Comparison of ENCODE assay signal across 10 cellular contexts in genomic region chr10:123140164-123140982, GRCh38. TPM values are rescaled to one million over a fixed set of nuclear protein-coding genes. Genes with fewer than 3 reads are reported as not detected.
A peak's percentile ranks its signal among the peaks of the same experiment; 100 is the strongest.
DNase-seq lines count a peak whose midpoint lies in the region; ATAC-seq and TF ChIP-seq lines count a peak whose summit lies in the region.
"Had no signal": no experiment of that assay in that cellular context is flagged by ENCODE, and none has a peak within 500 bp of the region (broad histone marks: within the 10 kb centered on the region; RNA-seq: fewer than 3 reads in every experiment).

No MANE protein-coding gene starts in this region.

- H3K4me1 Mint-ChIP-seq in CD4-positive, CD25-positive, alpha-beta regulatory T cell, result peaks cover 16 to 73% (median 43%) of the 10 kb centered on the region in 4 donors

- H3K9me3 Mint-ChIP-seq in CD4-positive, CD25-positive, alpha-beta regulatory T cell, result peaks cover 0 to 11% (median 0%) of the 10 kb centered on the region in 7 donors

- H3K27ac ChIP-seq in CD4-positive, CD25-positive, alpha-beta regulatory T cell (ENCODE audit: insufficient read depth, low read length, poor library complexity, severe bottlenecking), result no peak overlapping the region
- H3K27ac ChIP-seq in WERI-Rb-1 (no peak overlapping the region), adrenal gland (no peak overlapping the region), gastroesophageal sphincter (no peak overlapping the region)

- peaks cover 42% of the 10 kb centered on the region for H3K27me3 ChIP-seq in CD4-positive, CD25-positive, alpha-beta regulatory T cell (ENCODE audit: control insufficient read depth, insufficient read depth, low read length)
- H3K27me3 ChIP-seq in WERI-Rb-1 (ENCODE audit: insufficient read depth, low read depth, severe bottlenecking), result peaks cover 99% of the 10 kb centered on the region
- peaks cover 98% of the 10 kb centered on the region for H3K27me3 ChIP-seq in adrenal gland
- peaks cover 100% of the 10 kb centered on the region for H3K27me3 ChIP-seq in gastroesophageal sphincter

- peak overlapping the region in 1 of 3 donors; percentile 71 for H3K27ac Mint-ChIP-seq in CD4-positive, CD25-positive, alpha-beta regulatory T cell

- intact Hi-C loops in adrenal gland (cut with DNase I), result no loop called here

- no peaks in the 10 kb centered on the region for H3K36me3 Mint-ChIP-seq in CD4-positive, CD25-positive, alpha-beta regulatory T cell

- TF ChIP-seq CTCF in GM12865 (IDR thresholded peaks at IDR 0.05; ENCODE audit: insufficient read depth, low read depth, low read length, missing control alignments) (peak; percentile 4), WERI-Rb-1 (IDR thresholded peaks at IDR 0.05; ENCODE audit: low read depth, low read length) (peak; percentile 53; the same call in 1 of the 2 replicates), adrenal gland (IDR thresholded peaks at IDR 0.05) (no peak), gastroesophageal sphincter (IDR thresholded peaks at IDR 0.05) (no peak)

- peaks cover 69% of the 10 kb centered on the region for H3K4me1 ChIP-seq in CD4-positive, CD25-positive, alpha-beta regulatory T cell (ENCODE audit: control insufficient read depth, insufficient read depth, low read length, poor library complexity, severe bottlenecking)
- peaks cover 16 to 27% of the 10 kb centered on the region in 2 donors for H3K4me1 ChIP-seq in adrenal gland (replicated peaks in 1 of 2)
- H3K4me1 ChIP-seq in gastroesophageal sphincter, result peaks cover 0 to 66% (median 29%) of the 10 kb centered on the region in 3 donors

- 6 to 10% (median 7%) methylated on average over 11 to 43 of the region's 43 CpGs for WGBS in adrenal gland, 4 donors
- 4% methylated on average over 13 to 16 of the region's 43 CpGs for WGBS in gastroesophageal sphincter (ENCODE audit: low coverage in 1 of 2), 2 donors

- H3K4me3 Mint-ChIP-seq in CD4-positive, CD25-positive, alpha-beta regulatory T cell, result peak overlapping the region; percentile 52 to 83 (median 74)

- no peaks in the 10 kb centered on the region for H3K9me3 ChIP-seq in CD4-positive, CD25-positive, alpha-beta regulatory T cell (ENCODE audit: control insufficient read depth in 2 of 2, low read length in 2 of 2)
- H3K9me3 ChIP-seq in WERI-Rb-1 (ENCODE audit: severe bottlenecking), result no peaks in the 10 kb centered on the region
- no peaks in the 10 kb centered on the region for H3K9me3 ChIP-seq in adrenal gland (replicated peaks in 1 of 3)
- no peaks in the 10 kb centered on the region for H3K9me3 ChIP-seq in gastroesophageal sphincter

- peak in 2 of 3 donors; percentile 24 to 37 for DNase-seq in CD4-positive, CD25-positive, alpha-beta regulatory T cell
- DNase-seq in GM12865 (ENCODE audit: low read depth) (no peak), WERI-Rb-1 (no peak), islet precursor cell (peak; percentile 64), adrenal gland (no peak), GM19240 (ENCODE audit: insufficient read length, low spot score) (no peak)
- DNase-seq: substantia nigra had no signal

- TF ChIP-seq POLR2A in adrenal gland (IDR thresholded peaks at IDR 0.05), result no peak
- no peak for TF ChIP-seq POLR2A in gastroesophageal sphincter (IDR thresholded peaks at IDR 0.05)

- H3K4me3 ChIP-seq in CD4-positive, CD25-positive, alpha-beta regulatory T cell (ENCODE audit: low read depth, low read length), result no peak overlapping the region
- H3K4me3 ChIP-seq in GM12865 (ENCODE audit: low read depth, low read length) (peak overlapping the region; percentile 73), WERI-Rb-1 (ENCODE audit: low read depth, low read length) (no peak overlapping the region), adrenal gland (no peak overlapping the region), gastroesophageal sphincter (no peak overlapping the region)

- no peaks in the 10 kb centered on the region for H3K36me3 ChIP-seq in CD4-positive, CD25-positive, alpha-beta regulatory T cell (ENCODE audit: control insufficient read depth, insufficient read depth, low read length)
- no peaks in the 10 kb centered on the region for H3K36me3 ChIP-seq in WERI-Rb-1
- H3K36me3 ChIP-seq in adrenal gland (replicated peaks in 1 of 2), result no peaks in the 10 kb centered on the region
- no peaks in the 10 kb centered on the region for H3K36me3 ChIP-seq in gastroesophageal sphincter

- H3K27me3 Mint-ChIP-seq in CD4-positive, CD25-positive, alpha-beta regulatory T cell, result peaks cover 88% of the 10 kb centered on the region

- no peak for ATAC-seq in CD4-positive, CD25-positive, alpha-beta regulatory T cell (ENCODE audit: low read depth in 2 of 2)
- ATAC-seq in gastroesophageal sphincter (no peak), GM18498 (IDR thresholded peaks at IDR 0.05; ENCODE audit: unreplicated experiment) (no peak)

- TF ChIP-seq EP300 in gastroesophageal sphincter (IDR thresholded peaks at IDR 0.05), result no peak

RNA-seq across cellular contexts. Expression of gene HMX3, which starts 4.6 kb away (rescaled TPM):
- total RNA-seq in CD4-positive, CD25-positive, alpha-beta regulatory T cell, result not detected
- polyA plus RNA-seq in CD4-positive, CD25-positive, alpha-beta regulatory T cell, result not detected
- total RNA-seq in adrenal gland, result 1 to 10 TPM in 1 of 8 donors, not detected in 7; 1.1 TPM
- not detected for polyA plus RNA-seq in adrenal gland
- total RNA-seq in gastroesophageal sphincter, result 1 to 10 TPM in 1 of 4 donors, not detected in 3; 1.1 TPM
- total RNA-seq: epithelial cell of proximal tubule had no signal

RNA-seq across cellular contexts. Expression of gene HMX2, which starts 7.6 kb away (rescaled TPM):
- total RNA-seq in CD4-positive, CD25-positive, alpha-beta regulatory T cell, result not detected
- polyA plus RNA-seq in CD4-positive, CD25-positive, alpha-beta regulatory T cell, result under 1 TPM in 1 of 4 donors, not detected in 3; 0.37 TPM
- not detected for total RNA-seq in adrenal gland
- not detected for polyA plus RNA-seq in adrenal gland
- total RNA-seq in gastroesophageal sphincter, result not detected
- total RNA-seq: epithelial cell of proximal tubule had no signal

RNA-seq across cellular contexts. Expression of gene BUB3, which starts 13.8 kb away (rescaled TPM):
- total RNA-seq in CD4-positive, CD25-positive, alpha-beta regulatory T cell, result 162 TPM
- polyA plus RNA-seq in CD4-positive, CD25-positive, alpha-beta regulatory T cell, result 100 to 1,000 TPM; 311 to 369 (median 336) TPM
- total RNA-seq in adrenal gland (100 to 1,000 TPM in 4 of 8 donors, 10 to 100 TPM in 4; 73.9 to 149 (median 106) TPM), gastroesophageal sphincter (100 to 1,000 TPM in 1 of 4 donors, 10 to 100 TPM in 3; 69.4 to 103 (median 75.9) TPM)
- 100 to 1,000 TPM in 1 of 3 donors, 10 to 100 TPM in 2; 23.8 to 167 (median 28.2) TPM for polyA plus RNA-seq in adrenal gland

Comparison
In these comparisons a context has a peak if more than half of its experiments do, and no peak if none do; other contexts are left out.
1. DNase-seq: peak in CD4-positive, CD25-positive, alpha-beta regulatory T cell (2 of 3) and islet precursor cell (single experiment); none in GM12865 (single experiment), WERI-Rb-1 (single experiment), adrenal gland (0 of 7) and GM19240 (single experiment).
2. CTCF ChIP-seq: peak in GM12865 (single experiment) and WERI-Rb-1 (single experiment); none in adrenal gland (0 of 6) and gastroesophageal sphincter (0 of 4).